Comparison of ENCODE assay signal across 21 cellular contexts in the genomic region with DNA sequence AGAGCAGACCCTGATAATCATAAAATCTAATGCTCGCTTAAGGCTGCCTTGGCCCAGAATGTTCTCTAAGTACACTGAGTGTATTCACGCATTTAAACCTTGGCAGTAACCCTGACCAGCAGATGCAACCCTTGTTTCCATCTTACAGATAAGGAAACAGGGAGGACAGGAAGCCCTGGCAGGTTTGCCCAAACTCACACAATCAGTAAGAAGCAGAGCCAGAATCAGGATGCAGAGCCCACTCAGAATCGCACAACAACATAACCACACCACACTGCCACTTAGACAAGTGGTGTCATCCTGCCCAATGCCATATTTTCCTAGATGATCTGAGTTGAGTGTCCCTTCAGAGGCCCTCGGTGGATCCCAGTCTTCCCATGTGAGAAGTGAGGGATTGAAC.
"Had no signal": no experiment of that assay in that cellular context is flagged by ENCODE, and none has a peak within 500 bp of the region (broad histone marks: within the 10 kb centered on the region; RNA-seq: fewer than 3 reads in every experiment).

No MANE protein-coding gene starts in this region.

- H3K36me3 ChIP-seq: MG63, SJCRH30 had no signal

- DNase-seq: activated CD4-positive, alpha-beta T cell treated with anti-CD3 and anti-CD28 coated beads for 4 hours; activated CD8-positive, alpha-beta memory T cell treated with anti-CD3 and anti-CD28 coated beads, Interleukin-2, amount 50 U/mL, for 48 hours; activated CD8-positive, alpha-beta T cell treated with anti-CD3 and anti-CD28 coated beads for 36 hours; activated naive CD4-positive, alpha-beta T cell treated with anti-CD3 and anti-CD28 coated beads, Interleukin-2, amount 50 U/mL, for 16 hours; activated T-cell treated with anti-CD3 and anti-CD28 coated beads, Interleukin-2, amount 50 U/mL, for 1 hour; aorta; central memory CD4-positive, alpha-beta T cell; MG63; MV-4-11; NCI-H1092 treated with DMSO at 0.1 percent for 48 hours; NCI-H1417 treated with DMSO at 0.1 percent for 48 hours; NCI-H1694; NCI-H2029; NCI-H510A; NCI-H526 treated with DMSO at 0.1 percent for 48 hours; NCI-H82; RPMI8226; SJCRH30; SK-N-SH had no signal

- H3K27ac ChIP-seq: KMS-11, SJCRH30 had no signal

- H3K27me3 ChIP-seq: MG63, SJCRH30 had no signal

- H3K4me3 ChIP-seq: MG63, SJCRH30 had no signal

- H3K4me3 Mint-ChIP-seq: activated CD8-positive, alpha-beta T cell treated with anti-CD3 and anti-CD28 coated beads for 36 hours; T-helper 2 cell treated with Interferon-gamma antibody and Interleukin-4, amounts not matched to agents 5 μg/mL and 100 μg/mL, for 36 hours had no signal

- H3K27me3 Mint-ChIP-seq: activated CD8-positive, alpha-beta T cell treated with anti-CD3 and anti-CD28 coated beads for 36 hours had no signal

- H3K9me3 Mint-ChIP-seq: T-helper 2 cell treated with Interferon-gamma antibody and Interleukin-4, amounts not matched to agents 5 μg/mL and 100 μg/mL, for 36 hours had no signal

- H3K9me3 ChIP-seq: MG63, SK-N-SH had no signal

- H3K27ac Mint-ChIP-seq: activated CD8-positive, alpha-beta T cell treated with anti-CD3 and anti-CD28 coated beads for 36 hours; T-helper 2 cell treated with Interferon-gamma antibody and Interleukin-4, amounts not matched to agents 5 μg/mL and 100 μg/mL, for 36 hours had no signal

- H3K4me1 ChIP-seq: SJCRH30 had no signal
